In genomic region chr15:90126022-90126421, GRCh38 we compare ENCODE assay signal across 14 cellular contexts.
"Had no signal": no experiment of that assay in that cellular context is flagged by ENCODE, and none has a peak within 500 bp of the region (broad histone marks: within the 10 kb centered on the region; RNA-seq: fewer than 3 reads in every experiment).

No MANE protein-coding gene starts in this region.

- H3K27ac ChIP-seq: foreskin keratinocyte, left lung had no signal

- H3K4me3 Mint-ChIP-seq: effector memory CD8-positive, alpha-beta T cell; nephron; T-helper 2 cell treated with Interferon-gamma antibody and Interleukin-4, amounts not matched to agents 5 μg/mL and 100 μg/mL, for 36 hours; type B pancreatic cell had no signal

- H3K4me3 ChIP-seq: left lung had no signal

- H3K9me3 ChIP-seq: left lung had no signal

- H3K36me3 ChIP-seq: left lung had no signal

- H3K27ac Mint-ChIP-seq: effector memory CD8-positive, alpha-beta T cell; T-helper 2 cell treated with Interferon-gamma antibody and Interleukin-4, amounts not matched to agents 5 μg/mL and 100 μg/mL, for 36 hours had no signal

- H3K36me3 Mint-ChIP-seq: type B pancreatic cell had no signal

- ATAC-seq: activated CD4-positive, CD25-positive, alpha-beta regulatory T cell treated with anti-CD3 and anti-CD28 coated beads, Interleukin-2, amount 50 U/mL, for 24 hours; effector memory CD8-positive, alpha-beta T cell; foreskin keratinocyte had no signal

- DNase-seq: activated naive CD4-positive, alpha-beta T cell; activated T-cell treated with anti-CD3 and anti-CD28 coated beads for 4 hours; anterior cingulate cortex; dermis blood vessel endothelial cell; effector memory CD8-positive, alpha-beta T cell; foreskin keratinocyte; mesenchymal stem cell; stimulated activated CD4-positive, alpha-beta T cell treated with anti-CD3 and anti-CD28 coated beads, Interleukin-4, amount 100 ng/mL, for 24 hours; stimulated activated naive CD4-positive, alpha-beta T cell treated with Interleukin-2 at 50 U/mL for 16 hours had no signal

- H3K4me1 ChIP-seq: foreskin keratinocyte, left lung had no signal

- H3K9me3 Mint-ChIP-seq: effector memory CD8-positive, alpha-beta T cell; nephron; T-helper 2 cell treated with Interferon-gamma antibody and Interleukin-4, amounts not matched to agents 5 μg/mL and 100 μg/mL, for 36 hours; type B pancreatic cell had no signal
